1 cellular context compared by ENCODE assay signal in the genomic region with DNA sequence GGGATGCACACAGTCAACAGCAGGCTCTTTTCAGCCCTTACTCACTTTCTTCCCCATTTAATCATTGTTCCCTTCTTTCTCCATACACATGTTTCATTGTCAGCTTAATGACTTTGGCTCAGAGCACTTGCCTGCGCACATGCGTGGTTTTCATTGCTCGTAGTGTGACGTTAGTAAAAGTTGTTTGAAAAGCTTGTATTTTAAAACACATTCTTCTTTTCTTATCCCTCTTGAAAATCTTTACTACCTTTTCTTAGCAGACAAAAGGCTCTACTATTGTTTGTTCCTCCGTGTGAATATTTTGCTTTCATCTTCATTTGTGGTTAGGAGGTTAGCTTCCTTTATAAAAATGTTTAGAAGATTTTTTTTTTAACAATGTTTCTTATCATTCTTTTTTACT.
TF ChIP-seq lines count a peak whose summit lies in the region.

No MANE protein-coding gene starts in this region.

TF ChIP-seq in GM12891, 5 proteins besides CTCF, POLR2A, EP300 and RAD21:
- TF ChIP-seq TAF1 (IDR thresholded peaks at IDR 0.05; ENCODE audit: low read depth, low read length) (no peak), POLR2AphosphoS5 (IDR thresholded peaks at IDR 0.05; ENCODE audit: low read depth, low read length) (no peak), POU2F2 (IDR thresholded peaks at IDR 0.05; ENCODE audit: low read depth, low read length) (no peak), PAX5 (IDR thresholded peaks at IDR 0.05; ENCODE audit: insufficient read depth, low read length, severe bottlenecking) (no peak), SPI1 (IDR thresholded peaks at IDR 0.05; ENCODE audit: low read depth, low read length) (no peak)
